In genomic region chr6:81609736-81610135, GRCh38 we compare ENCODE assay signal across 17 cellular contexts.
"Had no signal": no experiment of that assay in that cellular context is flagged by ENCODE, and none has a peak within 500 bp of the region (broad histone marks: within the 10 kb centered on the region; RNA-seq: fewer than 3 reads in every experiment).

No MANE protein-coding gene starts in this region.

- DNase-seq: KBM-7, MV-4-11, NCI-H1048, NCI-H1105, NCI-H1417, NCI-H1436 treated with DMSO at 0.1 percent for 48 hours, NCI-H1694, NCI-H187 treated with DMSO at 0.1 percent for 48 hours, NCI-H2029 treated with DMSO at 0.1 percent for 48 hours, NCI-H2107, NCI-H2227 treated with DMSO at 0.1 percent for 48 hours, NCI-H524, NCI-H526 treated with DMSO at 0.1 percent for 48 hours, NCI-H774, RPMI8226, SHP77 had no signal

- H3K27ac ChIP-seq: HL-60 had no signal
